ENCODE assay signal across 1 cellular context in genomic region chr6:152952045-152952444, GRCh38.
TF ChIP-seq lines count a peak whose summit lies in the region.

No MANE protein-coding gene starts in this region.

TF ChIP-seq in GM23338, 12 proteins besides CTCF, POLR2A, EP300 and RAD21 (continued from another document):
- peak; percentile 63 for TF ChIP-seq ZNF462 (CRISPR knock-in tag; IDR thresholded peaks at IDR 0.05)
- TF ChIP-seq JUNB (IDR thresholded peaks at IDR 0.05; ENCODE audit: unreplicated experiment) = no peak
- no peak for TF ChIP-seq EZH2phosphoT487 (IDR thresholded peaks at IDR 0.05; ENCODE audit: unreplicated experiment)
- TF ChIP-seq POLR2AphosphoS5 (IDR thresholded peaks at IDR 0.05; ENCODE audit: low read depth) = no peak
